Comparison of ENCODE assay signal across 23 cellular contexts in genomic region chr13:39982745-39983144, GRCh38.
"Had no signal": no experiment of that assay in that cellular context is flagged by ENCODE, and none has a peak within 500 bp of the region (broad histone marks: within the 10 kb centered on the region; RNA-seq: fewer than 3 reads in every experiment).

No MANE protein-coding gene starts in this region.

- H3K27ac ChIP-seq: ascending aorta, KMS-11, Peyer's patch, RWPE1 had no signal

- DNase-seq: activated CD4-positive, alpha-beta T cell treated with anti-CD3 and anti-CD28 coated beads for 1 hour; activated CD4-positive, alpha-beta T cell treated with anti-CD3 and anti-CD28 coated beads, Interleukin-2, amount 10 ng/mL, durations not matched to agents 24 days and 14 days; activated CD4-positive, alpha-beta T cell treated with anti-CD3 and anti-CD28 coated beads, Interleukin-2, amount 50 U/mL, for 48 hours; activated CD8-positive, alpha-beta memory T cell treated with anti-CD3 and anti-CD28 coated beads, Interleukin-2, amount 10 ng/mL, durations not matched to agents 7 days and 5 days; activated effector memory CD4-positive, alpha-beta T cell treated with anti-CD3 and anti-CD28 coated beads, Interleukin-2, amount 50 U/mL, for 16 hours; activated naive CD4-positive, alpha-beta T cell treated with Interleukin-2 at 50 U/mL for 16 hours; activated naive CD8-positive, alpha-beta T cell treated with anti-CD3 and anti-CD28 coated beads, Interleukin-2, amount 50 U/mL, for 24 hours; activated T-cell treated with anti-CD3 and anti-CD28 coated beads, Interleukin-2, amount 50 U/mL, for 24 hours; amniotic stem cell; NCI-H1092; NCI-H1417; NCI-H1930; NCI-H510A treated with DMSO at 0.1 percent for 48 hours; NCI-H69; Peyer's patch; SIG-M5; T-helper 17 cell; T-helper 9 cell had no signal

- H3K4me3 ChIP-seq: ascending aorta, Peyer's patch had no signal

- H3K36me3 ChIP-seq: ascending aorta, Peyer's patch had no signal

- ATAC-seq: activated CD8-positive, alpha-beta memory T cell treated with anti-CD3 and anti-CD28 coated beads, Interleukin-2, amount 10 ng/mL, durations not matched to agents 7 days and 5 days; activated naive CD4-positive, alpha-beta T cell treated with anti-CD3 and anti-CD28 coated beads, Interleukin-2, amount 50 U/mL, for 72 hours; activated naive CD8-positive, alpha-beta T cell treated with anti-CD3 and anti-CD28 coated beads, Interleukin-2, amount 50 U/mL, for 24 hours; T-helper 17 cell; WTC11 had no signal

- H3K4me1 ChIP-seq: ascending aorta, Peyer's patch had no signal

- H3K9me3 ChIP-seq: ascending aorta, Peyer's patch had no signal

- H3K27me3 ChIP-seq: ascending aorta, Peyer's patch had no signal
